In genomic region chr13:113445791-113446487, GRCh38 we compare ENCODE assay signal across 1 cellular context.
TF ChIP-seq lines count a peak whose summit lies in the region.

No MANE protein-coding gene starts in this region.

TF ChIP-seq in WTC11, 78 proteins besides CTCF, POLR2A, EP300 and RAD21 (continued from another document):
- no peak for TF ChIP-seq E2F5 (CRISPR knock-in tag; IDR thresholded peaks at IDR 0.05)
- TF ChIP-seq ZNF219 (CRISPR knock-in tag; IDR thresholded peaks at IDR 0.05; ENCODE audit: borderline replicate concordance): no peak
- no peak for TF ChIP-seq CREM (CRISPR knock-in tag; IDR thresholded peaks at IDR 0.05)
- no peak for TF ChIP-seq ZBTB43 (CRISPR knock-in tag; IDR thresholded peaks at IDR 0.05)
